16 cellular contexts compared by ENCODE assay signal in the genomic region with DNA sequence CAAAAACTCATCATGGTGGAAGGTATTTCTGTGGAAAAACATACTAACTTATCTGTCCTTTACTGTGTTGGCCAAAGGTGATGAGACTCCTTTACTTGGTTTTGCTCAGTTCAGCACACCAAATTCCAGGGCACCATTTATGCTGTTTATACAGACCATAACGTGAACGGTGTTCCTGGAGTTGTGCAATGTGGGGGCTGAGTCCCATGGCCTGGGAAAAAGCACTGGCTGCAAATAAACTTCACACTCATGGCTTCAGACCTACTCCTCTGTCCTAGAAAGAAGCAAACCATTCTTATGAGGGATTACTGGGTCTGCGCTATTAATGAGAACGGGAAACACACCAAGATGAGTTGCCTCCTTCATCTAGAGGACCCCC. TPM values are rescaled to one million over a fixed set of nuclear protein-coding genes. Genes with fewer than 3 reads are reported as not detected.
"Had no signal": no experiment of that assay in that cellular context is flagged by ENCODE, and none has a peak within 500 bp of the region (broad histone marks: within the 10 kb centered on the region; RNA-seq: fewer than 3 reads in every experiment).

No MANE protein-coding gene starts in this region.

- H2AFZ ChIP-seq: parathyroid adenoma had no signal

- H3K27ac ChIP-seq: brain microvascular endothelial cell, colonic mucosa, parathyroid adenoma, upper lobe of right lung had no signal

- H3K4me1 ChIP-seq: colonic mucosa, parathyroid adenoma, upper lobe of right lung had no signal

- H3K4me3 ChIP-seq: colonic mucosa, upper lobe of right lung had no signal

- ATAC-seq: activated CD8-positive, alpha-beta T cell treated with anti-CD3 and anti-CD28 coated beads, Interleukin-2, amount 10 ng/mL, durations not matched to agents 7 days and 5 days; upper lobe of right lung had no signal

- H3K9me3 ChIP-seq: colonic mucosa, upper lobe of right lung had no signal

- DNase-seq: activated CD4-positive, alpha-beta T cell treated with anti-CD3 and anti-CD28 coated beads, Interleukin-2, amount 10 ng/mL, durations not matched to agents 24 days and 14 days; activated CD8-positive, alpha-beta T cell treated with anti-CD3 and anti-CD28 coated beads, Interleukin-2, amount 10 ng/mL, durations not matched to agents 7 days and 5 days; activated naive CD4-positive, alpha-beta T cell treated with Interleukin-2 at 50 U/mL for 16 hours; activated naive CD8-positive, alpha-beta T cell treated with anti-CD3 and anti-CD28 coated beads, Interleukin-2, amount 10 ng/mL, durations not matched to agents 7 days and 5 days; activated T-cell treated with anti-CD3 and anti-CD28 coated beads, Interleukin-2, amount 50 U/mL, for 24 hours; brain microvascular endothelial cell; colonic mucosa; foreskin melanocyte; glutamatergic neuron; hypothalamus; islet precursor cell; mammary epithelial cell; naive B cell; upper lobe of right lung had no signal

- H3K79me2 ChIP-seq: parathyroid adenoma had no signal

- H3K9ac ChIP-seq: parathyroid adenoma had no signal

- H3K27me3 ChIP-seq: brain microvascular endothelial cell, colonic mucosa, upper lobe of right lung had no signal

- H3K36me3 ChIP-seq: brain microvascular endothelial cell, colonic mucosa, upper lobe of right lung had no signal

RNA-seq across cellular contexts. Expression of gene FREM1, which starts 10.4 kb away (rescaled TPM):
- total RNA-seq: activated CD4-positive, alpha-beta T cell treated with anti-CD3 and anti-CD28 coated beads, Interleukin-2, amount 10 ng/mL, durations not matched to agents 24 days and 14 days; activated CD8-positive, alpha-beta T cell treated with anti-CD3 and anti-CD28 coated beads, Interleukin-2, amount 10 ng/mL, durations not matched to agents 7 days and 5 days; activated naive CD8-positive, alpha-beta T cell treated with anti-CD3 and anti-CD28 coated beads, Interleukin-2, amount 10 ng/mL, durations not matched to agents 7 days and 5 days; activated T-helper 2 cell treated with anti-CD3 and anti-CD28 coated beads, Interferon-gamma antibody, Interleukin-2, Interleukin-4, amounts not matched to agents 10 μg/mL and 5 μg/mL and 100 μg/mL, durations not matched to agents 14 hours and 24 hours and 36 hours; mammary epithelial cell had no signal
- polyA plus RNA-seq: mammary epithelial cell had no signal
